ENCODE assay signal across 11 cellular contexts in the genomic region with DNA sequence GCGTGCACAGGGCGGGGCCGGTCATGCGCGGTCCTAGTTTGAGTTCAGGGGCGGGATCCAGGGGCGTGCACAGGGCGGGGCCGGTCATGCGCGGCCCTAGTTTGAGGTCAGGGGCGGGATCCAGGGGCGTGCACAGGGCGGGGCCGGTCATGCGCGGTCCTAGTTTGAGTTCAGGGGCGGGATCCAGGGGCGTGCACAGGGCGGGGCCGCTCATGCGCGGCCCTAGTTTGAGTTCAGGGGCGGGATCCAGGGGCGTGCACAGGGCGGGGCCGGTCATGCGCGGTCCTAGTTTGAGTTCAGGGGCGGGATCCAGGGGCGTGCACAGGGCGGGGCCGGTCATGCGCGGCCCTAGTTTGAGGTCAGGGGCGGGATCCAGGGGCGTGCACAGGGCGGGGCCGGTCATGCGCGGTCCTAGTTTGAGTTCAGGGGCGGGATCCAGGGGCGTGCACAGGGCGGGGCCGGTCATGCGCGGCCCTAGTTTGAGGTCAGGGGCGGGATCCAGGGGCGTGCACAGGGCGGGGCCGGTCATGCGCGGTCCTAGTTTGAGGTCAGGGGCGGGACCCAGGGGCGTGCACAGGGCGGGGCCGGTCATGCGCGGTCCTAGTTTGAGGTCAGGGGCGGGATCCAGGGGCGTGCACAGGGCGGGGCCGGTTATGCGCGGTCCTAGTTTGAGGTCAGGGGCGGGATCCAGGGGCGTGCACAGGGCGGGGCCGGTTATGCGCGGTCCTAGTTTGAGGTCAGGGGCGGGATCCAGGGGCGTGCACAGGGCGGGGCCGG. TPM values are rescaled to one million over a fixed set of nuclear protein-coding genes. Genes with fewer than 3 reads are reported as not detected.
DNase-seq lines count a peak whose midpoint lies in the region; ATAC-seq, FAIRE-seq and TF ChIP-seq lines count a peak whose summit lies in the region.
"Not testable (repeated sequence)": the region's sequence is repeated elsewhere in the genome, so short reads cannot be mapped to it uniquely, and the experiment has no call there.
"Had no signal": no experiment of that assay in that cellular context is flagged by ENCODE, and none has a peak within 500 bp of the region (broad histone marks: within the 10 kb centered on the region; RNA-seq: fewer than 3 reads in every experiment).

No MANE protein-coding gene starts in this region.

- not testable (repeated sequence) for BruUV-seq in GM12878 (replicated peaks; lab: Mats Ljungman, UMichigan)

- not testable (repeated sequence) for H2BK5ac ChIP-seq in H9 (ENCODE audit: insufficient read length, low read length)

- not testable (repeated sequence) for TF ChIP-seq EP300 in GM12878 (IDR thresholded peaks at IDR 0.05; ENCODE audit: borderline replicate concordance in 1 of 2, control insufficient read depth in 1 of 2, low read depth in 2 of 2, low read length in 2 of 2); neural cell (conservative IDR thresholded peaks at IDR 0.05; ENCODE audit: poor library complexity, severe bottlenecking); stomach (IDR thresholded peaks at IDR 0.05)

- not testable (repeated sequence) for H3K9me3 ChIP-seq in H9 (ENCODE audit: control insufficient read depth, low read depth, low read length); GM12878 (replicated peaks; ENCODE audit: control insufficient read depth, insufficient read depth, low read length); neural cell (ENCODE audit: low read length); stomach

- SMC1A ChIA-PET in GM12878 (lab: Charles Lee; ENCODE audit: uncharacterized antibody, unreplicated experiment) = not testable (repeated sequence)

- DNase-seq in H9; GM12878 (ENCODE audit: low read depth, low spot score): not testable (repeated sequence)
- DNase-seq in activated CD4-positive, alpha-beta T cell treated with anti-CD3 and anti-CD28 coated beads for 24 hours (ENCODE audit: low read depth in 2 of 2) = peak; percentile 19 to 68
- DNase-seq in activated T-cell treated with anti-CD3 and anti-CD28 coated beads, Interleukin-2, amount 50 U/mL, for 48 hours = peak; percentile 82 to 83
- DNase-seq in Right ventricle myocardium inferior (ENCODE audit: missing footprints) (peak; percentile 70), stomach (peak; percentile 44)
- DNase-seq in stimulated activated CD4-positive, alpha-beta T cell treated with anti-CD3 and anti-CD28 coated beads, Interleukin-2, amount 100 ng/mL, for 48 hours = peak; percentile 65 to 67

- in situ Hi-C loops in GM12878 (cut with MboI) = not testable (repeated sequence)

- not testable (repeated sequence) for H3T11ph ChIP-seq in H9 (ENCODE audit: low read length)

- not testable (repeated sequence) for ATAC-seq in GM12878, Right ventricle myocardium inferior

- H4K5ac ChIP-seq in H9 (ENCODE audit: insufficient read length, low read depth, low read length) = not testable (repeated sequence)

- intact Hi-C loops in GM12878 (cut with micrococcal nuclease; ENCODE audit: unreplicated experiment); Right ventricle myocardium inferior (cut with DNase I); stomach (cut with DNase I; ENCODE audit: low total_unique reads): not testable (repeated sequence)

- H3K27ac Mint-ChIP-seq in H9 = not testable (repeated sequence)

- not testable (repeated sequence) for H3K23me2 ChIP-seq in H9 (ENCODE audit: insufficient read length, low read depth, low read length, poor library complexity, severe bottlenecking)

- not testable (repeated sequence) for TF ChIP-seq CTCF in H9 (conservative IDR thresholded peaks at IDR 0.05); GM12878 (IDR thresholded peaks at IDR 0.05 in 2 of 3, conservative IDR thresholded peaks at IDR 0.05 in 1 of 3; ENCODE audit: control insufficient read depth in 2 of 3, extremely low read depth in 1 of 3, insufficient read depth in 1 of 3, low read depth in 3 of 3, low read length in 3 of 3); neural cell (IDR thresholded peaks at IDR 0.05; ENCODE audit: poor library complexity, severe bottlenecking); stomach (IDR thresholded peaks at IDR 0.05)

- H3K27me3 Mint-ChIP-seq in H9 (ENCODE audit: low read depth) = not testable (repeated sequence)

- H3K4me3 ChIP-seq in GM12878 = not testable (repeated sequence)
- H3K4me3 ChIP-seq in neural cell (ENCODE audit: low read length) (peak overlapping the region; percentile 64), stomach (peak overlapping the region; percentile 41 to 48 (median 48))

- H3K9me3 Mint-ChIP-seq in H9 = not testable (repeated sequence)

- H2BK15ac ChIP-seq in H9 (ENCODE audit: low read depth, low read length) = not testable (repeated sequence)

- not testable (repeated sequence) for H4K8ac ChIP-seq in H9 (replicated peaks; ENCODE audit: insufficient read length, low read depth, low read length)

- H3K27ac ChIP-seq in H9 (ENCODE audit: insufficient read length, low read depth, low read length); GM12878 (ENCODE audit: control insufficient read depth, insufficient read depth); neural cell (ENCODE audit: low read length): not testable (repeated sequence)
- H3K27ac ChIP-seq in stomach = peak overlapping the region in 4 of 5 donors; percentile 66 to 80 (median 74)

- not testable (repeated sequence) for H3K79me1 ChIP-seq in H9 (ENCODE audit: insufficient read depth, low read depth, low read length, poor library complexity, severe bottlenecking)

- H3K36me3 ChIP-seq in GM12878 (ENCODE audit: control insufficient read depth in 2 of 2, insufficient read depth in 2 of 2, low read length in 1 of 2); neural cell (ENCODE audit: insufficient read depth, low read length); stomach: not testable (repeated sequence)

- TF ChIP-seq RAD21 in GM12878 (IDR thresholded peaks at IDR 0.05; ENCODE audit: insufficient read depth, low read depth, low read length); neural cell (conservative IDR thresholded peaks at IDR 0.05): not testable (repeated sequence)

- H3K36me3 Mint-ChIP-seq in H9 (ENCODE audit: insufficient read depth in 1 of 3, low read depth in 3 of 3) = not testable (repeated sequence)

- not testable (repeated sequence) for H2AK5ac ChIP-seq in H9 (ENCODE audit: insufficient read length, low read length)

- not testable (repeated sequence) for FAIRE-seq in GM12878 (lab: Jason Lieb, UNC)

- not testable (repeated sequence) for H3K4me3 Mint-ChIP-seq in H9

- H4K91ac ChIP-seq in H9 (ENCODE audit: insufficient read length, low read depth, low read length) = not testable (repeated sequence)

- RAD21 ChIA-PET in GM12878 (lab: Charles Lee; ENCODE audit: unreplicated experiment) = not testable (repeated sequence)

- not testable (repeated sequence) for H3K27me3 ChIP-seq in H9 (ENCODE audit: insufficient read depth, low read length); GM12878 (replicated peaks in 1 of 2; ENCODE audit: control insufficient read depth in 2 of 2, insufficient read depth in 2 of 2, low read length in 1 of 2); neural cell (ENCODE audit: insufficient read depth, low read depth, low read length)
- H3K27me3 ChIP-seq in stomach = peaks cover 0 to 10% (median 0%) of the 10 kb centered on the region in 3 donors

- H3K9me2 ChIP-seq in neural cell (ENCODE audit: insufficient read depth, low read length) = not testable (repeated sequence)

- not testable (repeated sequence) for H3F3A ChIP-seq in neural cell (ENCODE audit: insufficient read depth, low read length, poor library complexity, severe bottlenecking)

- CTCF ChIA-PET in GM12878 (lab: Yijun Ruan, JAX) = interaction anchor here (1.2 kb wide), 1 partner anchor 497 kb away, joined by 4 read pairs; no protein-coding TSS in a partner anchor

- not testable (repeated sequence) for H3K23ac ChIP-seq in H9 (ENCODE audit: insufficient read length, low read depth, low read length)

- peak overlapping the region; percentile 57 for H3K4me2 ChIP-seq in H9 (ENCODE audit: insufficient read depth, insufficient read length, low read length)
- H3K4me2 ChIP-seq in GM12878 (ENCODE audit: control insufficient read depth, insufficient read depth); neural cell (ENCODE audit: low read length): not testable (repeated sequence)

- not testable (repeated sequence) for TF ChIP-seq POLR2A in GM12878 (IDR thresholded peaks at IDR 0.05; ENCODE audit: low read depth, low read length); stomach (IDR thresholded peaks at IDR 0.05)

- not testable (repeated sequence) for H3K18ac ChIP-seq in H9 (ENCODE audit: insufficient read length, low read depth, low read length)

- POLR2A ChIA-PET in GM12878 (lab: Charles Lee) = not testable (repeated sequence)

- no CpG with 5 or more reads among the region's 75 CpGs for WGBS in H9 (ENCODE audit: extremely low coverage, insufficient read length, low lambda C conversion rate)
- WGBS in GM12878 (ENCODE audit: insufficient coverage, insufficient replicate concordance, low lambda C conversion rate, missing lambda C conversion rate) = 19% methylated on average over 3 of the region's 75 CpGs
- WGBS in stomach, 5 donors = 0 to 12% (median 4%) methylated on average over 3 to 35 of the region's 75 CpGs

- not testable (repeated sequence) for H3K14ac ChIP-seq in H9 (ENCODE audit: insufficient read depth, low read length)

- H3K4me1 ChIP-seq in H9 (ENCODE audit: insufficient read depth, low read length); GM12878 (ENCODE audit: control insufficient read depth, insufficient read depth, low read length): not testable (repeated sequence)
- peaks cover 8 to 23% (median 17%) of the 10 kb centered on the region in 4 donors for H3K4me1 ChIP-seq in stomach

- peaks cover 15 to 18% of the 10 kb centered on the region in 2 experiments for H3K4me1 Mint-ChIP-seq in H9

- H2BK12ac ChIP-seq in H9 (ENCODE audit: insufficient read length, low read depth, low read length) = not testable (repeated sequence)

- H3K9ac ChIP-seq in H9 (ENCODE audit: extremely low read depth, insufficient read length, low read length); GM12878 (ENCODE audit: control insufficient read depth, insufficient read depth, low read length); neural cell (ENCODE audit: low read length): not testable (repeated sequence)

- not testable (repeated sequence) for H3K4ac ChIP-seq in H9 (ENCODE audit: low read depth, low read length)

- not testable (repeated sequence) for H4K20me1 ChIP-seq in H9 (ENCODE audit: control insufficient read depth, insufficient read depth, insufficient read length); GM12878 (ENCODE audit: control insufficient read depth, insufficient read depth); neural cell (ENCODE audit: insufficient read depth)

- not testable (repeated sequence) for H3K56ac ChIP-seq in H9 (ENCODE audit: insufficient read length, low read depth, low read length)

- H2AFZ ChIP-seq in H9 (ENCODE audit: low read length); GM12878 (ENCODE audit: control insufficient read depth, low read depth, low read length); neural cell (ENCODE audit: low read depth, low read length): not testable (repeated sequence)

- H2BK120ac ChIP-seq in H9 (ENCODE audit: low read depth, low read length, poor library complexity, severe bottlenecking) = not testable (repeated sequence)

- H3K79me2 ChIP-seq in H9 (ENCODE audit: insufficient read depth, low read length); GM12878 (ENCODE audit: control insufficient read depth, insufficient read depth, low read length); neural cell (replicated peaks; ENCODE audit: insufficient read depth, low read length): not testable (repeated sequence)

- not testable (repeated sequence) for H2BK20ac ChIP-seq in H9 (ENCODE audit: low read depth, low read length, poor library complexity, severe bottlenecking)

RNA-seq across cellular contexts. Expression of a gene that starts 33.5 kb away (rescaled TPM):
- total RNA-seq in H9 (2021) = 2.1 and 2.8 TPM in 2 replicates
- total RNA-seq in GM12878 (2013; cell fraction: nucleolus; rRNA removed) = 0.95 and 1.4 TPM in 2 replicates
- 0.06 and 0.22 TPM in 2 replicates for total RNA-seq in GM12878 (2014; rRNA removed)
- total RNA-seq in GM12878 (2014; rRNA removed; fragmentation: Illumina TruSeq; extraction: Trizol) = 0.13 and 0.18 TPM in 2 replicates
- total RNA-seq in GM12878 (2021) = 0.43 and 0.62 TPM in 2 replicates
- polyA plus RNA-seq in GM12878 (2011; ENCODE audit: low read depth) = 0.04 TPM
- polyA plus RNA-seq in GM12878 (2011; rRNA removed) = 0.04 and 0.05 TPM in 2 replicates
- polyA plus RNA-seq in GM12878 (2011; cell fraction: cytosol; rRNA removed) = 0.03 TPM in 2 replicates
- 0.19 and 0.29 TPM in 2 replicates for polyA plus RNA-seq in GM12878 (2011; cell fraction: nucleus; rRNA removed)
- polyA plus RNA-seq in GM12878 (2012) = 0.57 and 0.81 TPM in 2 replicates
- 0.05 and 0.15 TPM in 2 replicates for polyA plus RNA-seq in GM12878 (2014; fragmentation: Illumina TruSeq; extraction: Trizol)
- polyA plus RNA-seq in GM12878 (2014; fragmentation: Nextera tagmentation; extraction: Ambion mirVana) = not detected
- polyA plus RNA-seq in GM12878 (2014; rRNA removed) = 0.23 and 0.27 TPM in 2 replicates
- polyA plus RNA-seq in GM12878 (2016; fragmentation: Nextera tagmentation; extraction: Ambion mirVana) = under 1 TPM in 1 of 2 experiments, not detected in 1; 0.04 TPM
- polyA minus RNA-seq in GM12878 (2011; rRNA and poly(A)+ RNA removed) = not detected in 2 replicates
- not detected in 2 replicates for polyA minus RNA-seq in GM12878 (2011; cell fraction: cytosol; rRNA and poly(A)+ RNA removed)
- 0.24 and 0.38 TPM in 2 replicates for polyA minus RNA-seq in GM12878 (2011; cell fraction: nucleus; rRNA and poly(A)+ RNA removed)
- total RNA-seq in Right ventricle myocardium inferior = 9.8 TPM
- 0.12 TPM in 1 of 2 replicates, not detected in the other for polyA plus RNA-seq in neural cell
- not detected in 2 replicates for polyA minus RNA-seq in neural cell
- total RNA-seq in stomach = 1 to 10 TPM in 4 of 5 donors, not detected in 1; 1.3 to 7.9 (median 2.3) TPM
- 1 to 10 TPM; 4.6 to 7.5 (median 6.7) TPM for polyA plus RNA-seq in stomach
- total RNA-seq: SJCRH30 had no signal

RNA-seq across cellular contexts. Expression of a gene that starts 58.5 kb away (rescaled TPM):
- total RNA-seq in H9 (2021) (0.31 and 0.83 TPM in 2 replicates), GM12878 (2014; rRNA removed) (under 0.01 TPM in 1 of 2 replicates, not detected in the other), GM12878 (2014; rRNA removed; fragmentation: Illumina TruSeq; extraction: Trizol) (not detected in 2 replicates), GM12878 (2021) (not detected in 2 replicates), Right ventricle myocardium inferior (0.11 TPM), stomach (not detected)
- 0.08 TPM in 1 of 2 replicates, not detected in the other for total RNA-seq in GM12878 (2013; cell fraction: nucleolus; rRNA removed)
- polyA plus RNA-seq in GM12878 (2011; ENCODE audit: low read depth) = not detected
- polyA plus RNA-seq in GM12878 (2011; rRNA removed) (not detected in 2 replicates), GM12878 (2014; fragmentation: Illumina TruSeq; extraction: Trizol) (not detected in 2 replicates), GM12878 (2014; fragmentation: Nextera tagmentation; extraction: Ambion mirVana) (not detected), GM12878 (2014; rRNA removed) (0.04 TPM in 1 of 2 replicates, not detected in the other), GM12878 (2016; fragmentation: Nextera tagmentation; extraction: Ambion mirVana) (not detected), neural cell (0.06 and 0.10 TPM in 2 replicates), stomach (not detected)
- polyA plus RNA-seq in GM12878 (2011; cell fraction: cytosol; rRNA removed) = not detected in 2 replicates
- 0.03 and 0.04 TPM in 2 replicates for polyA plus RNA-seq in GM12878 (2011; cell fraction: nucleus; rRNA removed)
- polyA plus RNA-seq in GM12878 (2012) = 0.05 and 0.08 TPM in 2 replicates
- not detected in 2 replicates for polyA minus RNA-seq in GM12878 (2011; rRNA and poly(A)+ RNA removed)
- polyA minus RNA-seq in GM12878 (2011; cell fraction: cytosol; rRNA and poly(A)+ RNA removed) = not detected in 2 replicates
- under 0.01 and 0.19 TPM in 2 replicates for polyA minus RNA-seq in GM12878 (2011; cell fraction: nucleus; rRNA and poly(A)+ RNA removed)
- polyA minus RNA-seq in neural cell = 0.12 TPM in 1 of 2 replicates, not detected in the other
- total RNA-seq: fibroblast of villous mesenchyme, HT1080, SJCRH30 had no signal
